In the genomic region with DNA sequence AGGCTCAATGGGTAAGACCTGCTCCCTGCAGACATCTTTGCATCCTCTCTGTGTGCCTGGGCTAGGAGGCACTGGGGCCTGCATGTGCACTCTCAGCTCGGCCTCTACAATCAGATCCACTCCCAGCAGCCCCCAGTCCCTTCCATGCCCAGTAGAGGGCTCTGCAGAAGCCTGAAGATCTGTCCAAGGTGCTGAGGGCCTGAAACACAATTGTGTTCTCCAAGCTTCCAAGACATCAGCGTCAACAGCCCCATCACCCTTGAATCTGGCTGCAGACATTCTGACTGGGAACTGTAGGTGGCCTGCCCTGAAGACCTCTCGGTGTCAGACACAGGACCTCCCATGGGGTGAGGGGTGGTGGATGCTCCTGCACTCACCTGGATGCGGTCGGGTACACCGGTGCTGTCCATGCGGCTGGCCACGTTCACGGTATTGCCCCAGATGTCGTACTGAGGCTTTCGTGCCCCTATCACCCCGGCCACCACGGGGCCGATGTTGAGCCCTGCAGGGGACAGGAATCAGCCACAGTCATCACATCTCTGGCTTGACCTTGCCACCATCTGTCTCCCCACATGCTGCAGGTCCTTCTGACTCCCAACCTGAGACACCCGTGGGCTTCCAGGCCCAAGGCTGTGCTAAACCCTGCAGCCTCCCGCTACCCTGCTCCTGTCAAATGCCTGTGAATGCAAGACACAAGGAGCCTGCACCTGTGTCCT, we compare ENCODE assay signal across 1 cellular context.
TF ChIP-seq lines count a peak whose summit lies in the region.

No MANE protein-coding gene starts in this region.

TF ChIP-seq in HepG2, 621 proteins besides CTCF, POLR2A, EP300 and RAD21 (continued from another document and continues in another):
- TF ChIP-seq, protein P1, sequence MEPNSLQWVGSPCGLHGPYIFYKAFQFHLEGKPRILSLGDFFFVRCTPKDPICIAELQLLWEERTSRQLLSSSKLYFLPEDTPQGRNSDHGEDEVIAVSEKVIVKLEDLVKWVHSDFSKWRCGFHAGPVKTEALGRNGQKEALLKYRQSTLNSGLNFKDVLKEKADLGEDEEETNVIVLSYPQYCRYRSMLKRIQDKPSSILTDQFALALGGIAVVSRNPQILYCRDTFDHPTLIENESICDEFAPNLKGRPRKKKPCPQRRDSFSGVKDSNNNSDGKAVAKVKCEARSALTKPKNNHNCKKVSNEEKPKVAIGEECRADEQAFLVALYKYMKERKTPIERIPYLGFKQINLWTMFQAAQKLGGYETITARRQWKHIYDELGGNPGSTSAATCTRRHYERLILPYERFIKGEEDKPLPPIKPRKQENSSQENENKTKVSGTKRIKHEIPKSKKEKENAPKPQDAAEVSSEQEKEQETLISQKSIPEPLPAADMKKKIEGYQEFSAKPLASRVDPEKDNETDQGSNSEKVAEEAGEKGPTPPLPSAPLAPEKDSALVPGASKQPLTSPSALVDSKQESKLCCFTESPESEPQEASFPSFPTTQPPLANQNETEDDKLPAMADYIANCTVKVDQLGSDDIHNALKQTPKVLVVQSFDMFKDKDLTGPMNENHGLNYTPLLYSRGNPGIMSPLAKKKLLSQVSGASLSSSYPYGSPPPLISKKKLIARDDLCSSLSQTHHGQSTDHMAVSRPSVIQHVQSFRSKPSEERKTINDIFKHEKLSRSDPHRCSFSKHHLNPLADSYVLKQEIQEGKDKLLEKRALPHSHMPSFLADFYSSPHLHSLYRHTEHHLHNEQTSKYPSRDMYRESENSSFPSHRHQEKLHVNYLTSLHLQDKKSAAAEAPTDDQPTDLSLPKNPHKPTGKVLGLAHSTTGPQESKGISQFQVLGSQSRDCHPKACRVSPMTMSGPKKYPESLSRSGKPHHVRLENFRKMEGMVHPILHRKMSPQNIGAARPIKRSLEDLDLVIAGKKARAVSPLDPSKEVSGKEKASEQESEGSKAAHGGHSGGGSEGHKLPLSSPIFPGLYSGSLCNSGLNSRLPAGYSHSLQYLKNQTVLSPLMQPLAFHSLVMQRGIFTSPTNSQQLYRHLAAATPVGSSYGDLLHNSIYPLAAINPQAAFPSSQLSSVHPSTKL (CRISPR knock-in tag; IDR thresholded peaks at IDR 0.05): peak; percentile 49; the same call in 1 of the 2 replicates
- TF ChIP-seq ZNF605 (CRISPR knock-in tag; IDR thresholded peaks at IDR 0.05) (peak; percentile 60; the same call in 1 of the 2 replicates), ZNF891 (CRISPR knock-in tag; IDR thresholded peaks at IDR 0.05) (peak; percentile 47; the same call in 1 of the 2 replicates), DMAP1 (CRISPR knock-in tag; IDR thresholded peaks at IDR 0.05) (no peak; the same call in 1 of the 2 replicates), ZFY (CRISPR knock-in tag; IDR thresholded peaks at IDR 0.05) (peak; percentile 63), ZNF160 (CRISPR knock-in tag; IDR thresholded peaks at IDR 0.05) (peak; percentile 85; the same call in 1 of the 2 replicates), SNAI1 (CRISPR knock-in tag; IDR thresholded peaks at IDR 0.05; ENCODE audit: borderline replicate concordance) (no peak), CEBPB (IDR thresholded peaks at IDR 0.05; ENCODE audit: borderline replicate concordance, low read depth, low read length) (no peak), ZNF567 (CRISPR knock-in tag; IDR thresholded peaks at IDR 0.05; ENCODE audit: borderline replicate concordance) (no peak), NR1H2 (CRISPR knock-in tag; IDR thresholded peaks at IDR 0.05; ENCODE audit: borderline replicate concordance, low read depth) (peak; percentile 27; the same call in 1 of the 2 replicates), ZFP37 (CRISPR knock-in tag; IDR thresholded peaks at IDR 0.05; ENCODE audit: borderline replicate concordance) (peak; percentile 61; the same call in 1 of the 2 replicates), TARDBP (CRISPR knock-in tag; IDR thresholded peaks at IDR 0.05) (no peak), KDM1A (CRISPR knock-in tag; IDR thresholded peaks at IDR 0.05) (no peak), MED13 (CRISPR knock-in tag; IDR thresholded peaks at IDR 0.05) (0 out of 2 replicates have a peak, but pooled peaks have one; percentile 63), GATAD2A (CRISPR knock-in tag; IDR thresholded peaks at IDR 0.05) (peak; percentile 51; the same call in 1 of the 2 replicates), STAT5B (CRISPR knock-in tag; IDR thresholded peaks at IDR 0.05) (peak; percentile 84; the same call in 1 of the 2 replicates), SIN3B (IDR thresholded peaks at IDR 0.05; ENCODE audit: low read length) (no peak), ZNF772 (CRISPR knock-in tag; IDR thresholded peaks at IDR 0.05) (no peak), RELA (CRISPR knock-in tag; IDR thresholded peaks at IDR 0.05) (0 out of 2 replicates have a peak, but pooled peaks have one; percentile 59), TCF7 (IDR thresholded peaks at IDR 0.05; ENCODE audit: low read depth) (no peak), ZNF44 (CRISPR knock-in tag; IDR thresholded peaks at IDR 0.05) (no peak), ERF (CRISPR knock-in tag; IDR thresholded peaks at IDR 0.05) (peak; percentile 96), CCAR2 (optimal IDR thresholded peaks at IDR 0.05; ENCODE audit: low read depth, low read length) (no peak), HDAC2 (CRISPR knock-in tag; IDR thresholded peaks at IDR 0.05) (peak; percentile 89), PHF21A (CRISPR knock-in tag; IDR thresholded peaks at IDR 0.05) (no peak), CBX5 (CRISPR knock-in tag; IDR thresholded peaks at IDR 0.05; ENCODE audit: borderline replicate concordance) (peak; percentile 73; the same call in 1 of the 2 replicates), ZNF549 (CRISPR knock-in tag; IDR thresholded peaks at IDR 0.05) (no peak), TP53 (CRISPR knock-in tag; conservative IDR thresholded peaks at IDR 0.05) (0 out of 2 replicates have a peak, but pooled peaks have one; percentile 25), NR2F6 (IDR thresholded peaks at IDR 0.05) (no peak), NR2F6 (CRISPR knock-in tag; IDR thresholded peaks at IDR 0.05) (peak; percentile 51; the same call in 1 of the 2 replicates), PHF5A (CRISPR knock-in tag; IDR thresholded peaks at IDR 0.05; ENCODE audit: low read depth, unreplicated experiment) (no peak), CBFB (CRISPR knock-in tag; IDR thresholded peaks at IDR 0.05) (no peak; the same call in 1 of the 2 replicates), KLF16 (CRISPR knock-in tag; IDR thresholded peaks at IDR 0.05) (peak in 1 of 2 experiments; percentile 82; a peak in 2 of 4 replicates)
- TF ChIP-seq, protein P2, sequence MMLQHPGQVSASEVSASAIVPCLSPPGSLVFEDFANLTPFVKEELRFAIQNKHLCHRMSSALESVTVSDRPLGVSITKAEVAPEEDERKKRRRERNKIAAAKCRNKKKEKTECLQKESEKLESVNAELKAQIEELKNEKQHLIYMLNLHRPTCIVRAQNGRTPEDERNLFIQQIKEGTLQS (CRISPR knock-in tag; IDR thresholded peaks at IDR 0.05): peak; percentile 81
- TF ChIP-seq, protein P3, sequence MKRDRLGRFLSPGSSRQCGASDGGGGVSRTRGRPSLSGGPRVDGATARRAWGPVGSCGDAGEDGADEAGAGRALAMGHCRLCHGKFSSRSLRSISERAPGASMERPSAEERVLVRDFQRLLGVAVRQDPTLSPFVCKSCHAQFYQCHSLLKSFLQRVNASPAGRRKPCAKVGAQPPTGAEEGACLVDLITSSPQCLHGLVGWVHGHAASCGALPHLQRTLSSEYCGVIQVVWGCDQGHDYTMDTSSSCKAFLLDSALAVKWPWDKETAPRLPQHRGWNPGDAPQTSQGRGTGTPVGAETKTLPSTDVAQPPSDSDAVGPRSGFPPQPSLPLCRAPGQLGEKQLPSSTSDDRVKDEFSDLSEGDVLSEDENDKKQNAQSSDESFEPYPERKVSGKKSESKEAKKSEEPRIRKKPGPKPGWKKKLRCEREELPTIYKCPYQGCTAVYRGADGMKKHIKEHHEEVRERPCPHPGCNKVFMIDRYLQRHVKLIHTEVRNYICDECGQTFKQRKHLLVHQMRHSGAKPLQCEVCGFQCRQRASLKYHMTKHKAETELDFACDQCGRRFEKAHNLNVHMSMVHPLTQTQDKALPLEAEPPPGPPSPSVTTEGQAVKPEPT (CRISPR knock-in tag; IDR thresholded peaks at IDR 0.05; ENCODE audit: low read depth): peak; percentile 89; the same call in 1 of the 2 replicates
- TF ChIP-seq, protein P4, sequence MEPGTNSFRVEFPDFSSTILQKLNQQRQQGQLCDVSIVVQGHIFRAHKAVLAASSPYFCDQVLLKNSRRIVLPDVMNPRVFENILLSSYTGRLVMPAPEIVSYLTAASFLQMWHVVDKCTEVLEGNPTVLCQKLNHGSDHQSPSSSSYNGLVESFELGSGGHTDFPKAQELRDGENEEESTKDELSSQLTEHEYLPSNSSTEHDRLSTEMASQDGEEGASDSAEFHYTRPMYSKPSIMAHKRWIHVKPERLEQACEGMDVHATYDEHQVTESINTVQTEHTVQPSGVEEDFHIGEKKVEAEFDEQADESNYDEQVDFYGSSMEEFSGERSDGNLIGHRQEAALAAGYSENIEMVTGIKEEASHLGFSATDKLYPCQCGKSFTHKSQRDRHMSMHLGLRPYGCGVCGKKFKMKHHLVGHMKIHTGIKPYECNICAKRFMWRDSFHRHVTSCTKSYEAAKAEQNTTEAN (CRISPR knock-in tag; conservative IDR thresholded peaks at IDR 0.05): peak; percentile 91
- TF ChIP-seq, protein P5, sequence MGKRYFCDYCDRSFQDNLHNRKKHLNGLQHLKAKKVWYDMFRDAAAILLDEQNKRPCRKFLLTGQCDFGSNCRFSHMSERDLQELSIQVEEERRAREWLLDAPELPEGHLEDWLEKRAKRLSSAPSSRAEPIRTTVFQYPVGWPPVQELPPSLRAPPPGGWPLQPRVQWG (CRISPR knock-in tag; IDR thresholded peaks at IDR 0.05; ENCODE audit: borderline replicate concordance, low read depth): no peak
- TF ChIP-seq, protein P6, sequence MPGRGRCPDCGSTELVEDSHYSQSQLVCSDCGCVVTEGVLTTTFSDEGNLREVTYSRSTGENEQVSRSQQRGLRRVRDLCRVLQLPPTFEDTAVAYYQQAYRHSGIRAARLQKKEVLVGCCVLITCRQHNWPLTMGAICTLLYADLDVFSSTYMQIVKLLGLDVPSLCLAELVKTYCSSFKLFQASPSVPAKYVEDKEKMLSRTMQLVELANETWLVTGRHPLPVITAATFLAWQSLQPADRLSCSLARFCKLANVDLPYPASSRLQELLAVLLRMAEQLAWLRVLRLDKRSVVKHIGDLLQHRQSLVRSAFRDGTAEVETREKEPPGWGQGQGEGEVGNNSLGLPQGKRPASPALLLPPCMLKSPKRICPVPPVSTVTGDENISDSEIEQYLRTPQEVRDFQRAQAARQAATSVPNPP (CRISPR knock-in tag; IDR thresholded peaks at IDR 0.05): no peak
- TF ChIP-seq, protein P7, sequence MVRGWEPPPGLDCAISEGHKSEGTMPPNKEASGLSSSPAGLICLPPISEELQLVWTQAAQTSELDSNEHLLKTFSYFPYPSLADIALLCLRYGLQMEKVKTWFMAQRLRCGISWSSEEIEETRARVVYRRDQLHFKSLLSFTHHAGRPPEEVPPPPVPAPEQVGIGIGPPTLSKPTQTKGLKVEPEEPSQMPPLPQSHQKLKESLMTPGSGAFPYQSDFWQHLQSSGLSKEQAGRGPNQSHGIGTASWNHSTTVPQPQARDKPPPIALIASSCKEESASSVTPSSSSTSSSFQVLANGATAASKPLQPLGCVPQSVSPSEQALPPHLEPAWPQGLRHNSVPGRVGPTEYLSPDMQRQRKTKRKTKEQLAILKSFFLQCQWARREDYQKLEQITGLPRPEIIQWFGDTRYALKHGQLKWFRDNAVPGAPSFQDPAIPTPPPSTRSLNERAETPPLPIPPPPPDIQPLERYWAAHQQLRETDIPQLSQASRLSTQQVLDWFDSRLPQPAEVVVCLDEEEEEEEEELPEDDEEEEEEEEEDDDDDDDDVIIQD (CRISPR knock-in tag; IDR thresholded peaks at IDR 0.05; ENCODE audit: low read depth): peak; percentile 80; the same call in 1 of the 2 replicates
- TF ChIP-seq, protein P8, sequence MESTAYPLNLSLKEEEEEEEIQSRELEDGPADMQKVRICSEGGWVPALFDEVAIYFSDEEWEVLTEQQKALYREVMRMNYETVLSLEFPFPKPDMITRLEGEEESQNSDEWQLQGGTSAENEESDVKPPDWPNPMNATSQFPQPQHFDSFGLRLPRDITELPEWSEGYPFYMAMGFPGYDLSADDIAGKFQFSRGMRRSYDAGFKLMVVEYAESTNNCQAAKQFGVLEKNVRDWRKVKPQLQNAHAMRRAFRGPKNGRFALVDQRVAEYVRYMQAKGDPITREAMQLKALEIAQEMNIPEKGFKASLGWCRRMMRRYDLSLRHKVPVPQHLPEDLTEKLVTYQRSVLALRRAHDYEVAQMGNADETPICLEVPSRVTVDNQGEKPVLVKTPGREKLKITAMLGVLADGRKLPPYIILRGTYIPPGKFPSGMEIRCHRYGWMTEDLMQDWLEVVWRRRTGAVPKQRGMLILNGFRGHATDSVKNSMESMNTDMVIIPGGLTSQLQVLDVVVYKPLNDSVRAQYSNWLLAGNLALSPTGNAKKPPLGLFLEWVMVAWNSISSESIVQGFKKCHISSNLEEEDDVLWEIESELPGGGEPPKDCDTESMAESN (CRISPR knock-in tag; conservative IDR thresholded peaks at IDR 0.05): peak; percentile 82; the same call in 1 of the 2 replicates
- TF ChIP-seq, protein P9, sequence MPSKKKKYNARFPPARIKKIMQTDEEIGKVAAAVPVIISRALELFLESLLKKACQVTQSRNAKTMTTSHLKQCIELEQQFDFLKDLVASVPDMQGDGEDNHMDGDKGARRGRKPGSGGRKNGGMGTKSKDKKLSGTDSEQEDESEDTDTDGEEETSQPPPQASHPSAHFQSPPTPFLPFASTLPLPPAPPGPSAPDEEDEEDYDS (CRISPR knock-in tag; IDR thresholded peaks at IDR 0.05): peak; percentile 30; the same call in 1 of the 2 replicates
- TF ChIP-seq, protein P10, sequence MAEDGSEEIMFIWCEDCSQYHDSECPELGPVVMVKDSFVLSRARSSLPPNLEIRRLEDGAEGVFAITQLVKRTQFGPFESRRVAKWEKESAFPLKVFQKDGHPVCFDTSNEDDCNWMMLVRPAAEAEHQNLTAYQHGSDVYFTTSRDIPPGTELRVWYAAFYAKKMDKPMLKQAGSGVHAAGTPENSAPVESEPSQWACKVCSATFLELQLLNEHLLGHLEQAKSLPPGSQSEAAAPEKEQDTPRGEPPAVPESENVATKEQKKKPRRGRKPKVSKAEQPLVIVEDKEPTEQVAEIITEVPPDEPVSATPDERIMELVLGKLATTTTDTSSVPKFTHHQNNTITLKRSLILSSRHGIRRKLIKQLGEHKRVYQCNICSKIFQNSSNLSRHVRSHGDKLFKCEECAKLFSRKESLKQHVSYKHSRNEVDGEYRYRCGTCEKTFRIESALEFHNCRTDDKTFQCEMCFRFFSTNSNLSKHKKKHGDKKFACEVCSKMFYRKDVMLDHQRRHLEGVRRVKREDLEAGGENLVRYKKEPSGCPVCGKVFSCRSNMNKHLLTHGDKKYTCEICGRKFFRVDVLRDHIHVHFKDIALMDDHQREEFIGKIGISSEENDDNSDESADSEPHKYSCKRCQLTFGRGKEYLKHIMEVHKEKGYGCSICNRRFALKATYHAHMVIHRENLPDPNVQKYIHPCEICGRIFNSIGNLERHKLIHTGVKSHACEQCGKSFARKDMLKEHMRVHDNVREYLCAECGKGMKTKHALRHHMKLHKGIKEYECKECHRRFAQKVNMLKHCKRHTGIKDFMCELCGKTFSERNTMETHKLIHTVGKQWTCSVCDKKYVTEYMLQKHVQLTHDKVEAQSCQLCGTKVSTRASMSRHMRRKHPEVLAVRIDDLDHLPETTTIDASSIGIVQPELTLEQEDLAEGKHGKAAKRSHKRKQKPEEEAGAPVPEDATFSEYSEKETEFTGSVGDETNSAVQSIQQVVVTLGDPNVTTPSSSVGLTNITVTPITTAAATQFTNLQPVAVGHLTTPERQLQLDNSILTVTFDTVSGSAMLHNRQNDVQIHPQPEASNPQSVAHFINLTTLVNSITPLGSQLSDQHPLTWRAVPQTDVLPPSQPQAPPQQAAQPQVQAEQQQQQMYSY (CRISPR knock-in tag; IDR thresholded peaks at IDR 0.05): no peak
